In the genomic region with DNA sequence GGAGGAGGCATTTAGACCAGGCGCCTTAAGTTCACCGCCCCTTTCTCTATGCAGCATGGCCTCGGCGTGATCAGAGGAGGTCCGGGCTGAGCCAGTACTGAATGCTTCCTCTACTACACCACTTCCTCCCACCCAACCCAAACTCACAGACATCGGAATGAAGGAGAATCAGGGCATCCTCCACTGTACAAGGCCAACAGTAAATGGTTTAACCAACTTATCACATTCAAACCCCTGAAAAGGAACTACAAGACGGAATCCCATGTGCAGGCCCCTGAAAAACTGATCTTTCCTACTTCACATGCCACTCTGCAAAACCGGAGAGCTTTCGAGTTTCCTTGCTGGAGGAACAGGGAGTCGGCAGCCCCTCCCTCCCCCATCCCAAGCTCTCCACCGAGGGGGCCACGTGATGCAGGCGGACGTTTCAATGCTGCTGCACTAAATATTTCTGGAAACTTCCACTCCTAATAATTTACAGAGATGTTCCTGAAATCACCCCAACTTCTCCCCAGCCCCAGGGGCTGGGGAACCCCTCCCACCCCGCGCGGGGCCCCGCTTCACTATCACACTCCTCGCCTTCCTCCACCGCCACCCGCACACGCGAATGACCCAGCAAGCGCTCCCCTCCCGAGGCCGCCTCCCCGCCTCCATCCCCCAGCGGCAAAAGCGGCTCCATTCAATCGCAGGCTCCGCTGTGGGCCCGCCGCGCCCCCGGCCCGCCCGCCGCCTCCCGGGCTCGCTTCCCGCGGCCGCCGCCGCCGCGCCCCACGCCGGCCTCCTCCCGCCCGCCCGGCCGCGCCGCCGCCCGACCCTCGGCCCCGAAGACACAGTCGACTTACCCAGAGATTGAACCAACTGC, we compare ENCODE assay signal across 8 cellular contexts. TPM values are rescaled to one million over a fixed set of nuclear protein-coding genes. Genes with fewer than 3 reads are reported as not detected.
A peak's percentile ranks its signal among the peaks of the same experiment; 100 is the strongest.
DNase-seq lines count a peak whose midpoint lies in the region; TF ChIP-seq lines count a peak whose summit lies in the region.

No MANE protein-coding gene starts in this region.

- no peaks in the 10 kb centered on the region for H3K9me2 ChIP-seq in SU-DHL-6 (replicated peaks; ENCODE audit: insufficient read depth, low read length)

- peaks cover 18% of the 10 kb centered on the region for H3K79me1 ChIP-seq in trophoblast cell (ENCODE audit: low read length)

- H3F3A ChIP-seq in SU-DHL-6 (ENCODE audit: insufficient read depth): peaks cover 18% of the 10 kb centered on the region; the same call in 1 of the 2 replicates

- no peak for TF ChIP-seq CTCF in GM06990 (IDR thresholded peaks at IDR 0.05; ENCODE audit: insufficient read depth, low read length, poor library complexity, severe bottlenecking)
- no peak for TF ChIP-seq CTCF in SU-DHL-6 (IDR thresholded peaks at IDR 0.05; ENCODE audit: insufficient read depth, low read length, poor library complexity, severe bottlenecking)
- TF ChIP-seq CTCF in transverse colon (IDR thresholded peaks at IDR 0.05): no peak

- H3K27me3 ChIP-seq in GM06990 (replicated peaks; ENCODE audit: control insufficient read depth, insufficient read depth, low read length) (no peaks in the 10 kb centered on the region), SU-DHL-6 (ENCODE audit: low read length) (no peaks in the 10 kb centered on the region), adipocyte (replicated peaks; ENCODE audit: control insufficient read depth, insufficient read depth, low read length) (no peaks in the 10 kb centered on the region), trophoblast cell (ENCODE audit: insufficient read depth, low read length) (no peaks in the 10 kb centered on the region), transverse colon (no peaks in the 10 kb centered on the region)

- H3K9me3 ChIP-seq in SU-DHL-6 (ENCODE audit: insufficient read depth, low read length): no peaks in the 10 kb centered on the region
- H3K9me3 ChIP-seq in adipocyte (ENCODE audit: control insufficient read depth, low read length): no peaks in the 10 kb centered on the region
- no peaks in the 10 kb centered on the region for H3K9me3 ChIP-seq in trophoblast cell (ENCODE audit: insufficient read depth, low read depth, low read length)
- H3K9me3 ChIP-seq in transverse colon: no peaks in the 10 kb centered on the region

- H4K12ac ChIP-seq in trophoblast cell (ENCODE audit: low read depth, low read length): peak overlapping the region; percentile 59

- H3K9ac ChIP-seq in SU-DHL-6 (ENCODE audit: low read length) (peak overlapping the region; percentile 95), adipocyte (ENCODE audit: low read length) (peak overlapping the region; percentile 87), trophoblast cell (ENCODE audit: low read length) (peak overlapping the region; percentile 98)

- in situ Hi-C loops in transverse colon (cut with MboI; ENCODE audit: low pct_ligation_motif_present in 1 of 4, low pct_unique_long_range_greater_than_20kb in 1 of 4, low sequenced_read_pairs in 3 of 4): loop anchor here in 1 of 4 donors (25.0 kb wide), 1 partner anchor 325 kb away; a partner anchor contains a TSS

- H2BK5ac ChIP-seq in trophoblast cell (ENCODE audit: low read depth, low read length, poor library complexity): peak overlapping the region; percentile 96

- DNase-seq in GM06990 (ENCODE audit: extremely low read depth, insufficient read length) (peak; percentile 75), HEK293T (ENCODE audit: extremely low spot score) (peak; percentile 33), MV-4-11 (lab: John Stamatoyannopoulos, UW) (peak; percentile 88), adipocyte (ENCODE audit: low read depth) (peak; percentile 92), cardiac septum (ENCODE audit: low spot score) (peak; percentile 90), trophoblast cell (peak; percentile 91 to 92), transverse colon (peak; percentile 90)

- H3K4me3 ChIP-seq in GM06990 (replicated peaks; ENCODE audit: low read depth, low read length) (peak overlapping the region; percentile 72), SU-DHL-6 (ENCODE audit: insufficient read depth, low read length, poor library complexity, severe bottlenecking) (peak overlapping the region; percentile 94), adipocyte (ENCODE audit: low read length) (peak overlapping the region; percentile 99), trophoblast cell (ENCODE audit: low read depth, low read length) (peak overlapping the region; percentile 94), transverse colon (peak overlapping the region; percentile 56 to 93 (median 82))

- peak overlapping the region; percentile 95 for H2BK120ac ChIP-seq in trophoblast cell (ENCODE audit: insufficient read depth, low read length, poor library complexity)

- H3K79me2 ChIP-seq in SU-DHL-6 (ENCODE audit: insufficient read depth, low read length): peaks cover 60% of the 10 kb centered on the region
- peaks cover 27% of the 10 kb centered on the region for H3K79me2 ChIP-seq in trophoblast cell (ENCODE audit: control insufficient read depth, insufficient read depth, low read length, poor library complexity)

- no peak overlapping the region for H2BK12ac ChIP-seq in trophoblast cell (ENCODE audit: low read length)

- H3K23ac ChIP-seq in trophoblast cell (ENCODE audit: low read length): no peak overlapping the region

- no peak overlapping the region for H3K18ac ChIP-seq in trophoblast cell (ENCODE audit: low read length)

- CTCF ChIA-PET in HEK293T (lab: Yijun Ruan, JAX): no interaction called here

- no peak overlapping the region for H2AFZ ChIP-seq in SU-DHL-6 (ENCODE audit: low read depth, low read length, severe bottlenecking)
- H2AFZ ChIP-seq in trophoblast cell (ENCODE audit: insufficient read depth, low read length, poor library complexity): peak overlapping the region; percentile 71

- intact Hi-C loops in cardiac septum (cut with DNase I) (loop anchor here (5.0 kb wide), 4 partner anchors 155 to 360 kb away; a partner anchor contains a TSS), transverse colon (cut with DNase I; ENCODE audit: low total_unique reads) (loop anchor here (5.0 kb wide), 1 partner anchor 65 kb away; a partner anchor contains a TSS)

- H4K91ac ChIP-seq in trophoblast cell (ENCODE audit: low read depth, low read length): peak overlapping the region; percentile 98

- H3K4me2 ChIP-seq in SU-DHL-6 (ENCODE audit: low read depth, low read length, poor library complexity, severe bottlenecking) (peak overlapping the region; percentile 85), trophoblast cell (ENCODE audit: low read length) (peak overlapping the region; percentile 87)

- POLR2A ChIA-PET in HEK293T (lab: Yijun Ruan, JAX): interaction anchor here (0.7 to 2.6 kb wide), 6 partner anchors 13 to 302 kb away, joined by 3 to 11 read pairs (median 3); no protein-coding TSS in a partner anchor

- H3K4ac ChIP-seq in trophoblast cell (ENCODE audit: low read depth, low read length): peak overlapping the region; percentile 98

- H4K8ac ChIP-seq in trophoblast cell (ENCODE audit: low read depth, low read length): peak overlapping the region; percentile 83

- no peaks in the 10 kb centered on the region; the same call in 1 of the 2 replicates for H3K36me3 ChIP-seq in GM06990 (ENCODE audit: control insufficient read depth, insufficient read depth, low read length)
- peaks cover 9% of the 10 kb centered on the region; the same call in 1 of the 2 replicates for H3K36me3 ChIP-seq in SU-DHL-6 (ENCODE audit: low read length)
- no peaks in the 10 kb centered on the region for H3K36me3 ChIP-seq in adipocyte (ENCODE audit: control insufficient read depth, insufficient read depth, low read length, severe bottlenecking)
- peaks cover 3% of the 10 kb centered on the region in 2 experiments for H3K36me3 ChIP-seq in trophoblast cell (ENCODE audit: control insufficient read depth in 1 of 2, insufficient read depth in 2 of 2, low read length in 2 of 2)
- H3K36me3 ChIP-seq in transverse colon: no peaks in the 10 kb centered on the region

- H2AK5ac ChIP-seq in trophoblast cell (ENCODE audit: low read length): no peak overlapping the region

- peaks cover 36% of the 10 kb centered on the region for H4K20me1 ChIP-seq in SU-DHL-6 (ENCODE audit: low read depth, low read length)

- peaks cover 29% of the 10 kb centered on the region for H3K4me1 ChIP-seq in adipocyte (ENCODE audit: control insufficient read depth, insufficient read depth, low read length)
- peaks cover 0 to 3% of the 10 kb centered on the region in 2 experiments for H3K4me1 ChIP-seq in trophoblast cell (ENCODE audit: control insufficient read depth in 1 of 2, insufficient read depth in 2 of 2, low read length in 2 of 2)
- peaks cover 15 to 32% (median 18%) of the 10 kb centered on the region in 4 donors for H3K4me1 ChIP-seq in transverse colon

- peak overlapping the region; percentile 96 for H3K14ac ChIP-seq in trophoblast cell (ENCODE audit: low read length)

- no CpG with 5 or more reads among the region's 60 CpGs for WGBS in trophoblast cell (ENCODE audit: extremely low coverage, insufficient coverage, insufficient read length)
- 1% methylated on average over 60 of the region's 60 CpGs; no CpG with 5 or more reads in 1 of the 2 donors for WGBS in transverse colon (ENCODE audit: low coverage in 1 of 2), 2 donors

- TF ChIP-seq EP300 in transverse colon (IDR thresholded peaks at IDR 0.05; ENCODE audit: low read depth): no peak

- TF ChIP-seq POLR2A in transverse colon (IDR thresholded peaks at IDR 0.05): peak; percentile 75

- peak overlapping the region; percentile 93 for H3K27ac ChIP-seq in SU-DHL-6 (ENCODE audit: low read depth, low read length)
- peak overlapping the region; percentile 96 for H3K27ac ChIP-seq in trophoblast cell (ENCODE audit: low read depth, low read length)
- peak overlapping the region; percentile 94 to 98 (median 97) for H3K27ac ChIP-seq in transverse colon

TF ChIP-seq in HEK293T, 16 proteins besides CTCF, POLR2A, EP300 and RAD21:
- TF ChIP-seq L3MBTL2 (conservative IDR thresholded peaks at IDR 0.05) (peak; percentile 36), FOXM1 (IDR thresholded peaks at IDR 0.05; ENCODE audit: borderline replicate concordance) (no peak)

RNA-seq across cellular contexts. Expression of a gene that starts 1.2 kb away (rescaled TPM):
- total RNA-seq in cardiac septum (71.8 TPM), transverse colon (100 to 1,000 TPM in 1 of 4 donors, 10 to 100 TPM in 3; 60.3 to 130 (median 78.0) TPM)
- 103 and 107 TPM in 2 replicates for polyA plus RNA-seq in trophoblast cell (2013)

Comparison
In these comparisons a context has a peak if more than half of its experiments do, and no peak if none do; other contexts are left out.
1. Peak in every context shown above with its lines: DNase-seq, H3K4me3 ChIP-seq and H3K27ac ChIP-seq.
2. DNase-seq: peak in every context shown above with its lines; median percentile 92 in adipocyte; 92 in trophoblast cell; 90 in cardiac septum; 90 in transverse colon; 88 in MV-4-11; 75 in GM06990; 33 in HEK293T.